Comparison of ENCODE assay signal across 1 cellular context in genomic region chr6:162964703-162965140, GRCh38.
TF ChIP-seq lines count a peak whose summit lies in the region.

No MANE protein-coding gene starts in this region.

TF ChIP-seq in HCT116, 20 proteins besides CTCF, POLR2A, EP300 and RAD21 (continued from another document):
- TF ChIP-seq SIN3A (IDR thresholded peaks at IDR 0.05; ENCODE audit: low read depth) = peak; percentile 48; the same call in 1 of the 2 replicates
- no peak for TF ChIP-seq SRF (IDR thresholded peaks at IDR 0.05; ENCODE audit: low read depth)
- TF ChIP-seq YY1 (IDR thresholded peaks at IDR 0.05; ENCODE audit: extremely low read depth, insufficient replicate concordance, low read depth, low read length) = no peak
- TF ChIP-seq TCF7L2 (IDR thresholded peaks at IDR 0.05; ENCODE audit: borderline replicate concordance, extremely low read depth, insufficient read depth, insufficient read length) = peak; percentile 89
- TF ChIP-seq CEBPB (IDR thresholded peaks at IDR 0.05; ENCODE audit: low read depth) = peak; percentile 69; the same call in 1 of the 2 replicates
- no peak for TF ChIP-seq ZNF274 (IDR thresholded peaks at IDR 0.05; ENCODE audit: low read depth, low read length)
- TF ChIP-seq FOSL1 (IDR thresholded peaks at IDR 0.05; ENCODE audit: low read depth) = peak; percentile 65; the same call in 1 of the 2 replicates
- 0 out of 2 replicates have a peak, but pooled peaks have one; percentile 32 for TF ChIP-seq POLR2AphosphoS5 (IDR thresholded peaks at IDR 0.05; ENCODE audit: low read depth, low read length)
